ENCODE assay signal across 8 cellular contexts in the genomic region with DNA sequence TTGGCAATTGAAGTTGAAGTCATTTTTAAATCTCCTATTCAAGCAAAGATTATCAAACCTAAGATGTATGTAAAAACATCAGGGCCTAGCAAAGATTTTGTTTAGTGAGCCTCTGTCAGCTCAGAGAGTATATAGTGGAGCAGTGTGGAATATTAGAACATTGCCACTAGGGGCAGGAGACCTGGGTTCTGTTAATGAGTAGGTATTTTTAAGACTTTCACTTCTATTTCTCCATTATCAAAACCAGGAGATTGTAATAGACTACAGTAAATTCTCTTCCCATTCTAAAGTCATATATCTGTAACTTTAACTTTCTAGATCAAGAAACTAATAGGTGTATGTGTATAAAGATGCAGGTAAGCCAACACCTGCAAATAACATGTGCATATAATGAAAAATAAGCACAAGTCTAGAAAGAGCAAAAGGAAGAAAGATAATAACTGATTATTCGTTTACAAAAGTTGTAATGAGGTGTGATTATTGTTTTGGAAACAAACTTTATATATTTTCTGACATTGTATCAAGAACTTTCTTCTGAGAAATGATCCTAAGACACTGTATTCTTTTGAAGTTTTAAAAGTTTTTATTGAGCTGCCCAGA.
DNase-seq lines count a peak whose midpoint lies in the region; ATAC-seq and TF ChIP-seq lines count a peak whose summit lies in the region.

No MANE protein-coding gene starts in this region.

- H3K36me3 ChIP-seq in GM06990 (ENCODE audit: control insufficient read depth, insufficient read depth, low read length) = no peaks in the 10 kb centered on the region

- H3K4me3 ChIP-seq in GM06990 (replicated peaks; ENCODE audit: low read depth, low read length) = no peak overlapping the region

- no peaks in the 10 kb centered on the region for H3K27me3 ChIP-seq in GM06990 (replicated peaks; ENCODE audit: control insufficient read depth, insufficient read depth, low read length)

- ATAC-seq in GM21528 (IDR thresholded peaks at IDR 0.05; ENCODE audit: low FRiP score, unreplicated experiment) = peak; percentile 51
- ATAC-seq in HG02588 (IDR thresholded peaks at IDR 0.05; ENCODE audit: unreplicated experiment) = no peak

- DNase-seq in GM06990 (ENCODE audit: extremely low read depth, insufficient read length) (no peak), LoVo (ENCODE audit: low spot score) (peak; percentile 36), dermis microvascular lymphatic vessel endothelial cell (ENCODE audit: low read depth in 2 of 2) (peak; percentile 9 to 10), pons (ENCODE audit: low spot score) (no peak), NCI-H1048 (lab: John Stamatoyannopoulos, UW) (no peak), GF-D8 (lab: John Stamatoyannopoulos, UW) (no peak)

- TF ChIP-seq CTCF in GM06990 (IDR thresholded peaks at IDR 0.05; ENCODE audit: insufficient read depth, low read length, poor library complexity, severe bottlenecking) = peak; percentile 62

Comparison
In these comparisons a context has a peak if more than half of its experiments do, and no peak if none do; other contexts are left out.
1. DNase-seq: peak in LoVo (single experiment) and dermis microvascular lymphatic vessel endothelial cell (2 of 2); none in GM06990 (single experiment), pons (single experiment), NCI-H1048 (single experiment) and GF-D8 (single experiment).